ENCODE assay signal across 22 cellular contexts in the genomic region with DNA sequence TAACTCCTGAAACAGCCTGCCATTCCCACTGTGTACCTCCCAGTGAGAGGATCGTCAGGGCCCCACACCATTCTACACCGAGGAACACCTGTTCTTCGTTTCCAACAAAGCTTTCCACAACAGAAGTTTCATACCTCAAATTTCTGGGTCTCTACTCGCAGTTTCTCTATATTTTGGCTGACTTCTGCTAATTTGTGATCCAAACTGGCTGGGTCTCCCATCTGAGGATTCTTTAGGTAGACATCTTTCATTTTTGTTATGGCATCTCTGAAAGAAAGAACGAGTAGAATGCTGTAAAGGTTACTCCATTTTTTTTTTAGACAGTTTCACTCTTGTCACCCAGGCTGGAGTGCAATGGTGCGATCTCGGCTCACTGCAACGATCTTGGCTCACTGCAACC.
DNase-seq lines count a peak whose midpoint lies in the region; ATAC-seq, FAIRE-seq and TF ChIP-seq lines count a peak whose summit lies in the region.
"Had no signal": no experiment of that assay in that cellular context is flagged by ENCODE, and none has a peak within 500 bp of the region (broad histone marks: within the 10 kb centered on the region; RNA-seq: fewer than 3 reads in every experiment).

No MANE protein-coding gene starts in this region.

- H3K27me3 Mint-ChIP-seq in activated CD4-positive, alpha-beta T cell treated with anti-CD3 and anti-CD28 coated beads, Interleukin-2, amount 10 ng/mL, durations not matched to agents 7 days and 5 days, result no peaks in the 10 kb centered on the region
- H3K27me3 Mint-ChIP-seq in activated naive CD8-positive, alpha-beta T cell treated with anti-CD3 and anti-CD28 coated beads, Interleukin-2, amount 50 U/mL, for 24 hours, result no peaks in the 10 kb centered on the region
- H3K27me3 Mint-ChIP-seq: activated naive CD8-positive, alpha-beta T cell treated with anti-CD3 and anti-CD28 coated beads, Interleukin-2, amount 10 ng/mL, durations not matched to agents 7 days and 5 days had no signal

- peak overlapping the region; percentile 62 for H3K27ac Mint-ChIP-seq in activated CD4-positive, alpha-beta T cell treated with anti-CD3 and anti-CD28 coated beads, Interleukin-2, amount 10 ng/mL, durations not matched to agents 7 days and 5 days
- H3K27ac Mint-ChIP-seq in activated naive CD8-positive, alpha-beta T cell treated with anti-CD3 and anti-CD28 coated beads, Interleukin-2, amount 50 U/mL, for 24 hours, result peak overlapping the region; percentile 39
- H3K27ac Mint-ChIP-seq: H9 had no signal

- no peak for ATAC-seq in activated naive CD8-positive, alpha-beta T cell treated with anti-CD3 and anti-CD28 coated beads, Interleukin-2, amount 50 U/mL, for 24 hours
- ATAC-seq in sciatic nerve, result no peak
- ATAC-seq in left lobe of liver, result no peak
- ATAC-seq: A549, Panc1, pancreas had no signal

- H3K36me3 Mint-ChIP-seq in activated CD4-positive, alpha-beta T cell treated with anti-CD3 and anti-CD28 coated beads, Interleukin-2, amount 10 ng/mL, durations not matched to agents 7 days and 5 days (ENCODE audit: low read depth), result peaks cover 83% of the 10 kb centered on the region
- peaks cover 82% of the 10 kb centered on the region for H3K36me3 Mint-ChIP-seq in activated naive CD8-positive, alpha-beta T cell treated with anti-CD3 and anti-CD28 coated beads, Interleukin-2, amount 50 U/mL, for 24 hours (ENCODE audit: low read depth)

- intact Hi-C loops in sciatic nerve (cut with DNase I), result no loop called here

- peaks cover 2% of the 10 kb centered on the region for H3K9me3 Mint-ChIP-seq in activated CD4-positive, alpha-beta T cell treated with anti-CD3 and anti-CD28 coated beads, Interleukin-2, amount 10 ng/mL, durations not matched to agents 7 days and 5 days
- no peaks in the 10 kb centered on the region for H3K9me3 Mint-ChIP-seq in activated naive CD8-positive, alpha-beta T cell treated with anti-CD3 and anti-CD28 coated beads, Interleukin-2, amount 50 U/mL, for 24 hours
- H3K9me3 Mint-ChIP-seq: activated naive CD8-positive, alpha-beta T cell treated with anti-CD3 and anti-CD28 coated beads, Interleukin-2, amount 10 ng/mL, durations not matched to agents 7 days and 5 days had no signal

- TF ChIP-seq CTCF in GM13976 (IDR thresholded peaks at IDR 0.05; ENCODE audit: borderline replicate concordance, control extremely low read depth, extremely low read depth, insufficient read depth, missing control alignments), result no peak

- peak; percentile 37 for FAIRE-seq in GM19239 (lab: Jason Lieb, UNC)
- FAIRE-seq: A549, endothelial cell of umbilical vein, islet of Langerhans, pancreas had no signal

- peaks cover 57% of the 10 kb centered on the region for H3K4me1 Mint-ChIP-seq in activated CD4-positive, alpha-beta T cell treated with anti-CD3 and anti-CD28 coated beads, Interleukin-2, amount 10 ng/mL, durations not matched to agents 7 days and 5 days
- peaks cover 54% of the 10 kb centered on the region for H3K4me1 Mint-ChIP-seq in activated naive CD8-positive, alpha-beta T cell treated with anti-CD3 and anti-CD28 coated beads, Interleukin-2, amount 50 U/mL, for 24 hours

- CTCF ChIA-PET in activated CD4-positive, alpha-beta T cell treated with anti-CD3 and anti-CD28 coated beads, Interleukin-2, amount 10 ng/mL, durations not matched to agents 7 days and 5 days (lab: Charles Lee), result interaction anchor here (0.7 kb wide), 2 partner anchors 48 to 94 kb away, joined by 3 read pairs; no protein-coding TSS in a partner anchor

- POLR2A ChIA-PET in activated CD4-positive, alpha-beta T cell treated with anti-CD3 and anti-CD28 coated beads, Interleukin-2, amount 10 ng/mL, durations not matched to agents 7 days and 5 days (lab: Charles Lee), result interaction anchor here (0.7 kb wide), 1 partner anchor 114 kb away, joined by 23 read pairs; no protein-coding TSS in a partner anchor

- no peak for DNase-seq in activated CD4-positive, alpha-beta T cell treated with anti-CD3 and anti-CD28 coated beads, Interleukin-2, amount 10 ng/mL, durations not matched to agents 7 days and 5 days
- no peak for DNase-seq in activated CD4-positive, alpha-beta T cell treated with anti-CD3 and anti-CD28 coated beads, Interleukin-2, amount 50 U/mL, for 1 hour
- DNase-seq in GM19239 (ENCODE audit: insufficient read length, low spot score) (no peak), sciatic nerve (ENCODE audit: low spot score) (peak; percentile 26), A172 (ENCODE audit: low spot score) (no peak), GM13976 (ENCODE audit: low spot score) (no peak), left lobe of liver (ENCODE audit: low spot score) (no peak)
- no peak for DNase-seq in activated naive CD8-positive, alpha-beta T cell treated with anti-CD3 and anti-CD28 coated beads, Interleukin-2, amount 50 U/mL, for 24 hours
- DNase-seq: activated naive CD8-positive, alpha-beta T cell treated with anti-CD3 and anti-CD28 coated beads, Interleukin-2, amount 10 ng/mL, durations not matched to agents 7 days and 5 days; brain microvascular endothelial cell; C1 segment of cervical spinal cord; cortex of kidney; H9; NCI-H1694; NCI-H345; pancreas; stomach; T-helper 9 cell had no signal

- in situ Hi-C loops in GM13976 (cut with MboI; ENCODE audit: low sequenced_read_pairs, unreplicated experiment), result no loop called here

- H3K4me3 Mint-ChIP-seq in activated CD4-positive, alpha-beta T cell treated with anti-CD3 and anti-CD28 coated beads, Interleukin-2, amount 10 ng/mL, durations not matched to agents 7 days and 5 days, result no peak overlapping the region
- H3K4me3 Mint-ChIP-seq in activated naive CD8-positive, alpha-beta T cell treated with anti-CD3 and anti-CD28 coated beads, Interleukin-2, amount 50 U/mL, for 24 hours, result no peak overlapping the region
- H3K4me3 Mint-ChIP-seq: activated naive CD8-positive, alpha-beta T cell treated with anti-CD3 and anti-CD28 coated beads, Interleukin-2, amount 10 ng/mL, durations not matched to agents 7 days and 5 days; H9 had no signal
